In the genomic region with DNA sequence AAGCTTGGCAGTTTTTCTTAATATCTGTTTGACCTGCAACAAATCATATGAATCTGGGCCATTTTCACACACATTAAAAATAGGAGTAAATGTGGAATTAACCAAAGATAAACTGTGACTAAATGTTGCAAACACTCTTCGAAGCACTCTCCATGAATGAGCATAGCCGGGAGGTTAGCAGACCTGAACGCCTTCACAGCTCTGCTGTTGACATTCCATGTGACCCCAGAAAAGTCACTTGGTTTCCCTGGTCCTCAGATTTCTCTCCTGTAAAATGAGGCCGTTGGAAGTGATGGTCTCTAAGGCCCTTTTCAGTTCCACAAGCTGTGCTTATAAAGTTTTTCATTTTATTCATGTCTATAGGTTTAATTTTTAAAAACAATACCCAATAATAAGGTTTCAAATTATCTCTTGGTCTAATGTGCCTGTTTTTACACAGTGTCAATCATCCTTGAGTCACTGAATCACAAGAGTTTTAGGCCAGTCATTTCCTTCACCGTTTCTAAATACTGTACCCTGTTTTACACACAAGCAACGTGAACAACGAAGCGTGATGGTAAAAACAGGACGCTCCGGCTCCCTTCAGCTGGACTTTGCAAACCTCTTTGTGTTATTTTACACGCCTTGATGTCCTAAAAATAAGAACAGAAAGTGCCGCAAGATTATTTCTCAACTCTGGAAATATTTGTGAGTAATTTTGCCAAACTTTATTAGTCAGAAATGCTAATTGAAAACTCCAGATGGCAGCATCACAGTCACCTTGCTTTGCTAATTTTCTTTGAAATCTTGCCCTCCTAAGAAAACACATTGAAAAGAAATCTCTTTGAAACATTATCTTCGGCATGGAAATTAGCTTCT, we compare ENCODE assay signal across 8 cellular contexts. TPM values are rescaled to one million over a fixed set of nuclear protein-coding genes. Genes with fewer than 3 reads are reported as not detected.
DNase-seq lines count a peak whose midpoint lies in the region; ATAC-seq and TF ChIP-seq lines count a peak whose summit lies in the region.

No MANE protein-coding gene starts in this region.

- no peaks in the 10 kb centered on the region for H3K36me3 ChIP-seq in breast epithelium

- intact Hi-C loops in breast epithelium (cut with DNase I; ENCODE audit: low total_unique reads) (no loop called here), posterior cingulate gyrus (cut with DNase I) (no loop called here)

- H3K4me3 ChIP-seq in breast epithelium (no peak overlapping the region), skeletal muscle cell (ENCODE audit: low read depth, low read length) (no peak overlapping the region)

- H3K27me3 ChIP-seq in breast epithelium, result no peaks in the 10 kb centered on the region

- no peak for TF ChIP-seq CTCF in breast epithelium (IDR thresholded peaks at IDR 0.05)

- H3K9me3 ChIP-seq in breast epithelium, result no peaks in the 10 kb centered on the region

- no peaks in the 10 kb centered on the region for H3K4me1 ChIP-seq in breast epithelium

- peak in 1 of 2 donors; percentile 54 for DNase-seq in breast epithelium (ENCODE audit: low spot score in 2 of 2)
- DNase-seq in skeletal muscle cell (ENCODE audit: low read depth), result peak; percentile 21
- no peak for DNase-seq in RPMI8226
- DNase-seq in ureter (ENCODE audit: low spot score), result no peak
- DNase-seq in posterior cingulate gyrus, result no peak

- H3K27ac ChIP-seq in breast epithelium, result peak overlapping the region; percentile 54 to 75

- no peak for TF ChIP-seq POLR2A in breast epithelium (IDR thresholded peaks at IDR 0.05)

- ATAC-seq in GM18502 (IDR thresholded peaks at IDR 0.05; ENCODE audit: poor library complexity, unreplicated experiment) (peak; percentile 35), HG02870 (IDR thresholded peaks at IDR 0.05; ENCODE audit: unreplicated experiment) (peak; percentile 58), HG02763 (IDR thresholded peaks at IDR 0.05; ENCODE audit: unreplicated experiment) (no peak)

RNA-seq across cellular contexts. Expression of a gene that starts 38.6 kb away (rescaled TPM):
- 10 to 100 TPM; 25.8 to 85.6 (median 40.6) TPM for total RNA-seq in breast epithelium
- total RNA-seq in ureter, result 54.1 TPM
